Comparison of ENCODE assay signal across 9 cellular contexts in genomic region chr20:23978455-23978854, GRCh38. TPM values are rescaled to one million over a fixed set of nuclear protein-coding genes. Genes with fewer than 3 reads are reported as not detected.
DNase-seq lines count a peak whose midpoint lies in the region; ATAC-seq, FAIRE-seq and TF ChIP-seq lines count a peak whose summit lies in the region.
"Not testable (repeated sequence)": the region's sequence is repeated elsewhere in the genome, so short reads cannot be mapped to it uniquely, and the experiment has no call there.
"Had no signal": no experiment of that assay in that cellular context is flagged by ENCODE, and none has a peak within 500 bp of the region (broad histone marks: within the 10 kb centered on the region; RNA-seq: fewer than 3 reads in every experiment).

No MANE protein-coding gene starts in this region.

- not testable (repeated sequence) for H3K27ac ChIP-seq in Panc1 (ENCODE audit: low read length); GM12878 (ENCODE audit: control insufficient read depth, insufficient read depth); liver (ENCODE audit: low read depth in 1 of 2, low read length in 2 of 2)

- POLR2A ChIA-PET in Panc1 (lab: Charles Lee); GM12878 (lab: Charles Lee): not testable (repeated sequence)

- H4K20me1 ChIP-seq in GM12878 (ENCODE audit: control insufficient read depth, insufficient read depth), result not testable (repeated sequence)

- not testable (repeated sequence) for BruUV-seq in Panc1 (replicated peaks; lab: Mats Ljungman, UMichigan); GM12878 (replicated peaks; lab: Mats Ljungman, UMichigan)

- H2AFZ ChIP-seq in GM12878 (ENCODE audit: control insufficient read depth, low read depth, low read length), result not testable (repeated sequence)

- TF ChIP-seq CTCF in Panc1 (IDR thresholded peaks at IDR 0.05), result peak; percentile 38; the same call in 1 of the 2 replicates
- not testable (repeated sequence) for TF ChIP-seq CTCF in GM12878 (IDR thresholded peaks at IDR 0.05 in 2 of 3, conservative IDR thresholded peaks at IDR 0.05 in 1 of 3; ENCODE audit: control insufficient read depth in 2 of 3, extremely low read depth in 1 of 3, insufficient read depth in 1 of 3, low read depth in 3 of 3, low read length in 3 of 3); liver (IDR thresholded peaks at IDR 0.05; ENCODE audit: low read depth, low read length, missing input control)
- peak; percentile 36 for TF ChIP-seq CTCF in glutamatergic neuron (IDR thresholded peaks at IDR 0.05; ENCODE audit: partially characterized antibody, unreplicated experiment)

- not testable (repeated sequence) for TF ChIP-seq RAD21 in GM12878 (IDR thresholded peaks at IDR 0.05; ENCODE audit: insufficient read depth, low read depth, low read length); liver (IDR thresholded peaks at IDR 0.05)

- 3% methylated on average over 6 of the region's 6 CpGs for WGBS in GM12878 (ENCODE audit: insufficient coverage, insufficient replicate concordance, low lambda C conversion rate, missing lambda C conversion rate)
- 60% methylated on average over 6 of the region's 6 CpGs for WGBS in liver

- not testable (repeated sequence) for ATAC-seq in Panc1, GM12878

- not testable (repeated sequence) for H3K4me1 ChIP-seq in Panc1 (ENCODE audit: control insufficient read depth, insufficient read depth, low read length); GM12878 (ENCODE audit: control insufficient read depth, insufficient read depth, low read length); liver (ENCODE audit: control insufficient read depth in 4 of 4, insufficient read depth in 4 of 4, low read length in 3 of 4)

- H3K4me1 Mint-ChIP-seq in glutamatergic neuron (ENCODE audit: low read depth, unreplicated experiment), result peaks cover 17% of the 10 kb centered on the region

- not testable (repeated sequence) for H3K27ac Mint-ChIP-seq in glutamatergic neuron (ENCODE audit: unreplicated experiment)

- not testable (repeated sequence) for H3K9ac ChIP-seq in GM12878 (ENCODE audit: control insufficient read depth, insufficient read depth, low read length); liver (ENCODE audit: low read depth in 1 of 2, low read length in 2 of 2)

- intact Hi-C loops in Panc1 (cut with micrococcal nuclease; ENCODE audit: unreplicated experiment); GM12878 (cut with micrococcal nuclease; ENCODE audit: unreplicated experiment): not testable (repeated sequence)

- not testable (repeated sequence) for H3K4me3 Mint-ChIP-seq in glutamatergic neuron (ENCODE audit: unreplicated experiment)

- TF ChIP-seq POLR2A in GM12878 (IDR thresholded peaks at IDR 0.05; ENCODE audit: low read depth, low read length), result not testable (repeated sequence)

- H3K9me3 Mint-ChIP-seq in glutamatergic neuron (ENCODE audit: unreplicated experiment), result peaks cover 12% of the 10 kb centered on the region

- in situ Hi-C loops in Panc1 (cut with HindIII; ENCODE audit: low pct_unique_long_range_greater_than_20kb, low sequenced_read_pairs); GM12878 (cut with MboI): not testable (repeated sequence)

- H3K27me3 ChIP-seq in Panc1 (ENCODE audit: control insufficient read depth, insufficient read depth, low read length); GM12878 (replicated peaks in 1 of 2; ENCODE audit: control insufficient read depth in 2 of 2, insufficient read depth in 2 of 2, low read length in 1 of 2); liver (ENCODE audit: control insufficient read depth in 4 of 4, insufficient read depth in 4 of 4, low read length in 3 of 4): not testable (repeated sequence)

- H3K27me3 Mint-ChIP-seq in glutamatergic neuron (ENCODE audit: unreplicated experiment), result peaks cover 13% of the 10 kb centered on the region

- SMC1A ChIA-PET in GM12878 (lab: Charles Lee; ENCODE audit: uncharacterized antibody, unreplicated experiment), result not testable (repeated sequence)

- not testable (repeated sequence) for H3K36me3 ChIP-seq in Panc1 (ENCODE audit: control insufficient read depth, insufficient read depth, low read length); GM12878 (ENCODE audit: control insufficient read depth in 2 of 2, insufficient read depth in 2 of 2, low read length in 1 of 2); liver (ENCODE audit: control insufficient read depth in 4 of 4, insufficient read depth in 3 of 4, low read depth in 1 of 4, low read length in 3 of 4)

- RAD21 ChIA-PET in GM12878 (lab: Charles Lee; ENCODE audit: unreplicated experiment), result not testable (repeated sequence)

- CTCF ChIA-PET in Panc1 (lab: Charles Lee); GM12878 (lab: Yijun Ruan, JAX): not testable (repeated sequence)

- not testable (repeated sequence) for H3K4me2 ChIP-seq in GM12878 (ENCODE audit: control insufficient read depth, insufficient read depth)

- H3K36me3 Mint-ChIP-seq in glutamatergic neuron (ENCODE audit: unreplicated experiment), result not testable (repeated sequence)

- H3K9me3 ChIP-seq in Panc1 (ENCODE audit: control insufficient read depth, insufficient read depth, low read depth, low read length); GM12878 (replicated peaks; ENCODE audit: control insufficient read depth, insufficient read depth, low read length); liver (ENCODE audit: control insufficient read depth in 4 of 4, low read length in 3 of 4): not testable (repeated sequence)

- DNase-seq in DMS 273 (lab: John Stamatoyannopoulos, UW; ENCODE audit: unreplicated experiment) (peak; percentile 28), NCI-H2171 treated with DMSO at 0.1 percent for 48 hours (lab: John Stamatoyannopoulos, UW) (peak; percentile 54), glutamatergic neuron (peak; percentile 62), retina (peak; percentile 48)
- DNase-seq in Jurkat, Clone E6-1 (ENCODE audit: low read depth, low spot score), result peak; percentile 21
- DNase-seq in Panc1 (ENCODE audit: low read depth, low spot score); GM12878 (ENCODE audit: low read depth, low spot score): not testable (repeated sequence)

- TF ChIP-seq EP300 in GM12878 (IDR thresholded peaks at IDR 0.05; ENCODE audit: borderline replicate concordance in 1 of 2, control insufficient read depth in 1 of 2, low read depth in 2 of 2, low read length in 2 of 2), result not testable (repeated sequence)

- FAIRE-seq in GM12878 (lab: Jason Lieb, UNC), result not testable (repeated sequence)

- not testable (repeated sequence) for H3K4me3 ChIP-seq in Jurkat, Clone E6-1 (ENCODE audit: low read length); Panc1 (ENCODE audit: low read depth in 2 of 2, low read length in 2 of 2); GM12878; liver (ENCODE audit: low read depth in 1 of 3, low read length in 3 of 3)

- not testable (repeated sequence) for H3K79me2 ChIP-seq in GM12878 (ENCODE audit: control insufficient read depth, insufficient read depth, low read length)

TF ChIP-seq in GM12878, 131 proteins besides CTCF, POLR2A, EP300 and RAD21:
- peak; percentile 59; the same call in 1 of the 2 replicates for TF ChIP-seq SPI1 (IDR thresholded peaks at IDR 0.05; ENCODE audit: borderline replicate concordance, insufficient read depth, low read depth, low read length)

TF ChIP-seq in liver, 16 proteins besides CTCF, POLR2A, EP300 and RAD21:
- peak; percentile 40 to 51 for TF ChIP-seq RXRA (IDR thresholded peaks at IDR 0.05)

RNA-seq across cellular contexts. Expression of gene GGTLC1, which starts 10.1 kb away (rescaled TPM):
- not detected for polyA plus RNA-seq in Jurkat, Clone E6-1 (2012; ENCODE audit: insufficient read depth, insufficient read length)
- 0.18 TPM for total RNA-seq in Panc1 (2021; ENCODE audit: unreplicated experiment)
- not detected for polyA plus RNA-seq in Panc1 (2012; ENCODE audit: insufficient read length)
- not detected in 2 replicates for total RNA-seq in GM12878 (2013; cell fraction: nucleolus; rRNA removed)
- not detected in 2 replicates for total RNA-seq in GM12878 (2014; rRNA removed)
- total RNA-seq in GM12878 (2014; rRNA removed; fragmentation: Illumina TruSeq; extraction: Trizol), result not detected in 2 replicates
- total RNA-seq in GM12878 (2021), result not detected in 2 replicates
- polyA plus RNA-seq in GM12878 (2011; ENCODE audit: low read depth), result not detected
- polyA plus RNA-seq in GM12878 (2011; rRNA removed), result not detected in 2 replicates
- polyA plus RNA-seq in GM12878 (2011; cell fraction: cytosol; rRNA removed), result not detected in 2 replicates
- polyA plus RNA-seq in GM12878 (2011; cell fraction: nucleus; rRNA removed), result not detected in 2 replicates
- not detected in 2 replicates for polyA plus RNA-seq in GM12878 (2012)
- polyA plus RNA-seq in GM12878 (2014; fragmentation: Illumina TruSeq; extraction: Trizol), result not detected in 2 replicates
- polyA plus RNA-seq in GM12878 (2014; fragmentation: Nextera tagmentation; extraction: Ambion mirVana), result not detected
- not detected in 2 replicates for polyA plus RNA-seq in GM12878 (2014; rRNA removed)
- polyA plus RNA-seq in GM12878 (2016; fragmentation: Nextera tagmentation; extraction: Ambion mirVana), result not detected
- not detected in 2 replicates for polyA minus RNA-seq in GM12878 (2011; rRNA and poly(A)+ RNA removed)
- polyA minus RNA-seq in GM12878 (2011; cell fraction: cytosol; rRNA and poly(A)+ RNA removed), result not detected in 2 replicates
- not detected in 2 replicates for polyA minus RNA-seq in GM12878 (2011; cell fraction: nucleus; rRNA and poly(A)+ RNA removed)
- not detected for total RNA-seq in glutamatergic neuron (ENCODE audit: unreplicated experiment)
- total RNA-seq in liver, result not detected
- not detected for polyA plus RNA-seq in liver
- total RNA-seq: CD4-positive, alpha-beta T cell had no signal
